ENCODE assay signal across 17 cellular contexts in the genomic region with DNA sequence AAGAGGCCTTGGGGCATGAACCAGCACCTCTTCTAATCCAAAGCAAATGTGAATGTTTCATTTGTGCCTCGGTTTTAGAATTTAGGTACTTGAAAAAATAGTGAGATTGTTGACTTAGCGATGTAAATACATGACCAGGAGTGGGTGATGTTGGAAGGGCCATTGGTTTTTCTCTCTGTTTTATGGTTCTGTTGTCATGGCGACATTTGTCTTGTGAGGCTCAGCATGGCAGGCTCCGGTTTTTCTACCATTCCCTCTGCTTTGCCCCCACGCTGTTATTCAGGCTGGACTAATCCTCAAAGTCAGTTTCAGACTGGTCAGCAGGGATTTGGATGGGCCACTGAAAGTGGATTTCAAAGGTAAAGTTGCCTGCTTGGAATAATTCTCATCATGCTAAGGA.
"Had no signal": no experiment of that assay in that cellular context is flagged by ENCODE, and none has a peak within 500 bp of the region (broad histone marks: within the 10 kb centered on the region; RNA-seq: fewer than 3 reads in every experiment).

No MANE protein-coding gene starts in this region.

- H3K9me3 ChIP-seq: stomach, thoracic aorta had no signal

- H3K9ac ChIP-seq: parathyroid adenoma had no signal

- H3K9me3 Mint-ChIP-seq: activated naive CD4-positive, alpha-beta T cell treated with anti-CD3 and anti-CD28 coated beads, Interleukin-2, amount 50 U/mL, for 72 hours; activated T-cell treated with anti-CD3 and anti-CD28 coated beads, Interleukin-2, amount 50 U/mL, for 24 hours; neural crest cell had no signal

- ATAC-seq: activated naive CD4-positive, alpha-beta T cell treated with anti-CD3 and anti-CD28 coated beads, Interleukin-2, amount 50 U/mL, for 72 hours had no signal

- DNase-seq: activated CD4-positive, alpha-beta T cell treated with anti-CD3 and anti-CD28 coated beads, Interleukin-2, amount 50 U/mL, for 4 hours; activated CD4-positive, CD25-positive, alpha-beta regulatory T cell treated with anti-CD3 and anti-CD28 coated beads, Interleukin-2, amount 50 U/mL, for 72 hours; activated effector memory CD4-positive, alpha-beta T cell treated with Interleukin-2 at 50 U/mL for 16 hours; activated T-cell treated with anti-CD3 and anti-CD28 coated beads, Interleukin-2, amount 50 U/mL, for 24 hours; amygdala; brain microvascular endothelial cell; cerebellar nuclear complex; dermis blood vessel endothelial cell; erythroblast; hippocampal formation; stimulated activated CD4-positive, alpha-beta T cell treated with anti-CD3 and anti-CD28 coated beads, Interleukin-4, amount 100 ng/mL, for 4 hours; stomach had no signal

- H3K4me3 ChIP-seq: stomach, thoracic aorta had no signal

- H3K27me3 Mint-ChIP-seq: activated T-cell treated with anti-CD3 and anti-CD28 coated beads, Interleukin-2, amount 50 U/mL, for 24 hours had no signal

- FAIRE-seq: urothelium cell line had no signal

- H3K4me1 ChIP-seq: parathyroid adenoma, stomach had no signal

- H3K27ac ChIP-seq: brain microvascular endothelial cell, parathyroid adenoma, stomach, thoracic aorta had no signal

- H3K27me3 ChIP-seq: brain microvascular endothelial cell, stomach had no signal

- H2AFZ ChIP-seq: parathyroid adenoma had no signal

- H3K36me3 ChIP-seq: thoracic aorta had no signal

- H3K4me3 Mint-ChIP-seq: activated T-cell treated with anti-CD3 and anti-CD28 coated beads, Interleukin-2, amount 50 U/mL, for 24 hours; neural crest cell had no signal

- H3K79me2 ChIP-seq: parathyroid adenoma had no signal

- H3K27ac Mint-ChIP-seq: activated naive CD4-positive, alpha-beta T cell treated with anti-CD3 and anti-CD28 coated beads, Interleukin-2, amount 50 U/mL, for 72 hours; activated T-cell treated with anti-CD3 and anti-CD28 coated beads, Interleukin-2, amount 50 U/mL, for 24 hours had no signal

- H3K36me3 Mint-ChIP-seq: activated naive CD4-positive, alpha-beta T cell treated with anti-CD3 and anti-CD28 coated beads, Interleukin-2, amount 50 U/mL, for 72 hours had no signal
